In the genomic region with DNA sequence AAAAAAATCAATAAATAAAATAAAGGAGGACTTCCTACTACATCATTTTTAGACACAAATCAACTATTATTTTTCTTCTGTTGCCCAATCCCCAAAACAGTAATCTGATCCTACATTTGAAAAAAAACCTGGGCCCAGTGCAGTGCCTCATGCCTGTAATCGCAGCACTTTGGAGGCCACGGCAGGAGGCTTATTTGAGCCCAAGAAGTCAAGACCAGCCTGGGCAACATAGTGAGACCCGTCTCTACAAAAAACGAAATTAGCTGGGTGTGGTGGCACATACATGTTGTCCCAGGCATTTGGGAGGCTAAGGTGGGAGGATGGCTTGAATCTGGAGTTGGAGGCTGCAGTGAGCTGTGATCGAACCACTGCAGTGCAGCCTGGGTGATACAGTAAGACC, we compare ENCODE assay signal across 1 cellular context.
A peak's percentile ranks its signal among the peaks of the same experiment; 100 is the strongest.
TF ChIP-seq lines count a peak whose summit lies in the region.

No MANE protein-coding gene starts in this region.

TF ChIP-seq in H1, 55 proteins besides CTCF, POLR2A, EP300 and RAD21:
- TF ChIP-seq KDM1A (IDR thresholded peaks at IDR 0.05; ENCODE audit: borderline replicate concordance, low read length) (0 out of 2 replicates have a peak, but pooled peaks have one; percentile 31), POLR2AphosphoS5 (IDR thresholded peaks at IDR 0.05; ENCODE audit: low read depth, low read length) (no peak), ATF3 (IDR thresholded peaks at IDR 0.05; ENCODE audit: insufficient read depth, low read depth, low read length) (no peak), YY1 (IDR thresholded peaks at IDR 0.05; ENCODE audit: low read depth, low read length) (no peak)
TF ChIP-seq in H1: peak in this region for 1.
